In genomic region chr11:123060265-123061000, GRCh38 we compare ENCODE assay signal across 8 cellular contexts. TPM values are rescaled to one million over a fixed set of nuclear protein-coding genes. Genes with fewer than 3 reads are reported as not detected.
DNase-seq lines count a peak whose midpoint lies in the region; ATAC-seq and TF ChIP-seq lines count a peak whose summit lies in the region.

No MANE protein-coding gene starts in this region.

- peaks cover 91% of the 10 kb centered on the region for H3K36me3 Mint-ChIP-seq in Caco-2 (ENCODE audit: insufficient read depth, unreplicated experiment)

- H3K27me3 ChIP-seq in Caco-2 (replicated peaks; ENCODE audit: control insufficient read depth, insufficient read depth, low read length) (no peaks in the 10 kb centered on the region), MG63 (no peaks in the 10 kb centered on the region; the same call in 1 of the 2 replicates), mucosa of rectum (ENCODE audit: control insufficient read depth in 2 of 2, insufficient read depth in 2 of 2, low read length in 2 of 2) (no peaks in the 10 kb centered on the region)

- peak overlapping the region; percentile 98 for H3K27ac Mint-ChIP-seq in Caco-2 (ENCODE audit: unreplicated experiment)

- H3K4me1 ChIP-seq in Caco-2: peaks cover 26% of the 10 kb centered on the region
- peaks cover 34 to 44% of the 10 kb centered on the region in 2 donors for H3K4me1 ChIP-seq in mucosa of rectum (ENCODE audit: control insufficient read depth in 2 of 2, insufficient read depth in 2 of 2, low read length in 2 of 2)

- H3K9me3 ChIP-seq in Caco-2 (no peaks in the 10 kb centered on the region), MG63 (peaks cover 1% of the 10 kb centered on the region), mucosa of rectum (ENCODE audit: control insufficient read depth in 2 of 2, low read length in 2 of 2) (no peaks in the 10 kb centered on the region)

- DNase-seq in Caco-2 (peak in 1 of 2 experiments; percentile 35), MG63 (no peak), caudate nucleus (lab: John Stamatoyannopoulos, UW) (peak in 2 of 61 donors; percentile 5 to 54), posterior cingulate gyrus (no peak), NCI-H226 (no peak), GM10248 (ENCODE audit: extremely low spot score) (no peak)

- peaks cover 31% of the 10 kb centered on the region for H3K4me1 Mint-ChIP-seq in Caco-2 (ENCODE audit: low read depth, unreplicated experiment)

- TF ChIP-seq CTCF in Caco-2 (IDR thresholded peaks at IDR 0.05; ENCODE audit: insufficient read depth in 1 of 2, low read depth in 1 of 2, low read length in 1 of 2, severe bottlenecking in 1 of 2, unreplicated experiment in 1 of 2) (no peak), GM10248 (IDR thresholded peaks at IDR 0.05; ENCODE audit: control extremely low read depth, extremely low read depth, low read depth, missing control alignments) (no peak)

- no peak for ATAC-seq in HG03571 (IDR thresholded peaks at IDR 0.05; ENCODE audit: unreplicated experiment)

- H3K9ac ChIP-seq in mucosa of rectum (ENCODE audit: low read depth in 1 of 2, low read length in 2 of 2): peak overlapping the region; percentile 97

- CTCF ChIA-PET in Caco-2 (lab: Charles Lee) (no interaction called here), GM10248 (lab: Yijun Ruan, JAX) (interaction anchor here (1.0 to 1.9 kb wide), 2 partner anchors 196 to 204 kb away, joined by 3 to 5 read pairs; no protein-coding TSS in a partner anchor)

- H3K27ac ChIP-seq in caudate nucleus (ENCODE audit: low read depth, low read length): peak overlapping the region; percentile 99
- peak overlapping the region; percentile 4 to 100 for H3K27ac ChIP-seq in mucosa of rectum (ENCODE audit: low read depth in 2 of 2, low read length in 2 of 2)

- H3K36me3 ChIP-seq in Caco-2 (ENCODE audit: control insufficient read depth, insufficient read depth, low read length): peaks cover 25% of the 10 kb centered on the region
- peaks cover 65% of the 10 kb centered on the region for H3K36me3 ChIP-seq in MG63
- peaks cover 54 to 56% of the 10 kb centered on the region in 2 donors for H3K36me3 ChIP-seq in mucosa of rectum (ENCODE audit: control insufficient read depth in 2 of 2, insufficient read depth in 2 of 2, low read length in 2 of 2)

- BruUV-seq in Caco-2 (replicated peaks; lab: Mats Ljungman, UMichigan): no TSS peak

- no peaks in the 10 kb centered on the region for H3K27me3 Mint-ChIP-seq in Caco-2 (ENCODE audit: insufficient read depth, unreplicated experiment)

- no peaks in the 10 kb centered on the region for H3K9me3 Mint-ChIP-seq in Caco-2 (ENCODE audit: unreplicated experiment)

- peak overlapping the region; percentile 84 for H3K4me3 Mint-ChIP-seq in Caco-2 (ENCODE audit: unreplicated experiment)

- intact Hi-C loops in Caco-2 (cut with micrococcal nuclease; ENCODE audit: unreplicated experiment) (loop anchor here (5.0 kb wide), 1 partner anchor 682 kb away; the partner anchor contains the start of gene ZNF202), posterior cingulate gyrus (cut with DNase I) (no loop called here)

- POLR2A ChIA-PET in Caco-2 (lab: Charles Lee) (interaction anchor here (0.7 kb wide), 2 partner anchors 47 to 104 kb away, joined by 3 read pairs; no protein-coding TSS in a partner anchor), GM10248 (lab: Yijun Ruan, JAX) (interaction anchor here (1.2 to 2.4 kb wide), 2 partner anchors 13 to 174 kb away, joined by 3 to 22 read pairs; no protein-coding TSS in a partner anchor)

- peak overlapping the region; percentile 85 for H3K4me3 ChIP-seq in Caco-2 (ENCODE audit: low read depth, low read length)
- H3K4me3 ChIP-seq in MG63: peak overlapping the region; percentile 99
- H3K4me3 ChIP-seq in mucosa of rectum (ENCODE audit: low read length in 2 of 2): peak overlapping the region; percentile 97 to 98

RNA-seq across cellular contexts. Expression of gene HSPA8, which starts 1.5 kb away (rescaled TPM):
- 1,923 and 2,051 TPM in 2 replicates for total RNA-seq in Caco-2 (2022)
- total RNA-seq in MG63 (2014; rRNA removed; shearing (Covaris generic); ENCODE audit: low replicate concordance): 3,730 and 5,410 TPM in 2 replicates
